In the genomic region with DNA sequence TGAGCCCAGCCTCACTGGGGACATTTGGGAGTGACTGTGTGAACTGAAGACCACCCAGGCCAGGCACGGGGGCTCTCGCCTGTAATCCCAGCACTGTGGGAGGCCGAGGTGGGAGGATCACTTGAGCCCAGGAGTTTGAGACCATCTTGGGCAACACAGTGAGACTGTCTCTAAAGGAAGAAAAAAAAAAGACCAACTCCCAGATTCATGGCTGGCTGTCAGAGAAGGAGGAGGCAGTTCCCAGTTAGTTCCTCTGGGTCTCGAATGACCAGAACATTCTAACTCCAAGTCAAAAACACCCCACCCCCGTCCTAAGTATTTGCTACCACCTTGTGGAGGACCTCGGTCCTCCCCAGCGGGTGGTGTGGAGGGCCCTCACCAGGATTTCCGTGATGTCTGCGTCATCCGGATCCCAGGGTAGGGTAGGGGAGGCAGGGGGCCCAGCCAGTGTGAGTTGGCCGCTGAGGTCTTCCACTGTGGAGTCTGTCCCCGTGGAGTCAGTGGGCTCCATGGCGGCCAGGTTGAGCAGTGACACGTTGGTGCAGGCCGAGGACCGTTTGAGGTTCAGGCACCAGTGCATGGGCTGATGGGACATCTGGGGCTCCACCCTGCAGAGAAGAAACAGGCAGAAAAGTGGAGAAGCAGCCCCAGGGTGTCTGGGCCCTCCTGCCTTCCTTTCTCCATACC, we compare ENCODE assay signal across 1 cellular context.
TF ChIP-seq lines count a peak whose summit lies in the region.

No MANE protein-coding gene starts in this region.

TF ChIP-seq in K562, 482 proteins besides CTCF, POLR2A, EP300 and RAD21 (continued from another document):
- TF ChIP-seq ZFP1 (CRISPR knock-in tag; IDR thresholded peaks at IDR 0.05) (no peak), NFIC (IDR thresholded peaks at IDR 0.05) (no peak), U2AF2 (optimal IDR thresholded peaks at IDR 0.05; ENCODE audit: low read depth, low read length) (no peak), MEF2A (IDR thresholded peaks at IDR 0.05; ENCODE audit: control insufficient read depth, low read depth, low read length) (no peak), SPI1 (IDR thresholded peaks at IDR 0.05; ENCODE audit: borderline replicate concordance, low read depth, low read length) (0 out of 2 replicates have a peak, but pooled peaks have one; percentile 21), ZNF253 (CRISPR knock-in tag; conservative IDR thresholded peaks at IDR 0.05) (no peak), HNRNPK (IDR thresholded peaks at IDR 0.05; ENCODE audit: low read depth, low read length, poor library complexity, severe bottlenecking) (no peak), CCAR2 (IDR thresholded peaks at IDR 0.05; ENCODE audit: low read depth, low read length) (no peak), POLR2G (IDR thresholded peaks at IDR 0.05; ENCODE audit: low read depth, low read length) (peak; percentile 83), ESRRB (CRISPR knock-in tag; IDR thresholded peaks at IDR 0.05; ENCODE audit: borderline replicate concordance) (no peak), ZNF699 (CRISPR knock-in tag; IDR thresholded peaks at IDR 0.05; ENCODE audit: insufficient replicate concordance) (no peak), RB1 (IDR thresholded peaks at IDR 0.05; ENCODE audit: low read depth) (peak; percentile 75; the same call in 1 of the 2 replicates), RHOXF2B (CRISPR knock-in tag; conservative IDR thresholded peaks at IDR 0.05) (no peak), SAP30 (IDR thresholded peaks at IDR 0.05; ENCODE audit: borderline replicate concordance, insufficient read depth, low read depth, low read length, poor library complexity, severe bottlenecking) (no peak), RBFOX2 (IDR thresholded peaks at IDR 0.05; ENCODE audit: low read depth, low read length) (peak; percentile 81), KDM4B (IDR thresholded peaks at IDR 0.05; ENCODE audit: borderline replicate concordance in 2 of 2, low read depth in 1 of 2) (no peak), SAFB2 (IDR thresholded peaks at IDR 0.05; ENCODE audit: borderline replicate concordance, low read depth, low read length, severe bottlenecking) (no peak), PRPF4 (IDR thresholded peaks at IDR 0.05; ENCODE audit: insufficient read depth, low read depth, low read length, poor library complexity, severe bottlenecking) (no peak), CHD4 (IDR thresholded peaks at IDR 0.05; ENCODE audit: insufficient read depth, insufficient replicate concordance, low read depth, low read length, poor library complexity, severe bottlenecking) (no peak), MAFF (IDR thresholded peaks at IDR 0.05; ENCODE audit: low read length) (no peak), RFX1 (IDR thresholded peaks at IDR 0.05) (no peak), NFXL1 (CRISPR knock-in tag; IDR thresholded peaks at IDR 0.05) (no peak), TCFL5 (CRISPR knock-in tag; conservative IDR thresholded peaks at IDR 0.05) (no peak), SIN3A (IDR thresholded peaks at IDR 0.05; ENCODE audit: borderline replicate concordance in 2 of 2, control insufficient read depth in 1 of 2, low read depth in 2 of 2, low read length in 2 of 2) (no peak), HSF4 (CRISPR knock-in tag; IDR thresholded peaks at IDR 0.05; ENCODE audit: borderline replicate concordance) (no peak), ZNF384 (IDR thresholded peaks at IDR 0.05; ENCODE audit: low read depth, low read length) (peak; percentile 58), CREBBP (IDR thresholded peaks at IDR 0.05; ENCODE audit: low read depth, low read length) (no peak), PHB (CRISPR knock-in tag; IDR thresholded peaks at IDR 0.05) (no peak), ZNF561 (CRISPR knock-in tag; conservative IDR thresholded peaks at IDR 0.05) (no peak), ZNF445 (CRISPR knock-in tag; IDR thresholded peaks at IDR 0.05; ENCODE audit: low read depth) (no peak), SRF (CRISPR knock-in tag; IDR thresholded peaks at IDR 0.05) (no peak; a peak in 1 of 4 replicates), ZNF146 (CRISPR knock-in tag; IDR thresholded peaks at IDR 0.05; ENCODE audit: unreplicated experiment) (no peak), SREBF2 (CRISPR knock-in tag; IDR thresholded peaks at IDR 0.05) (no peak), CTCFL (IDR thresholded peaks at IDR 0.05; ENCODE audit: borderline replicate concordance, insufficient read depth, low read depth, low read length, poor library complexity, severe bottlenecking) (peak; percentile 60), STAT5A (IDR thresholded peaks at IDR 0.05; ENCODE audit: borderline replicate concordance, low read length) (no peak), POU5F1 (IDR thresholded peaks at IDR 0.05; ENCODE audit: borderline replicate concordance, low read depth, low read length, partially characterized antibody) (no peak), FIP1L1 (IDR thresholded peaks at IDR 0.05; ENCODE audit: low read depth, low read length, poor library complexity, severe bottlenecking) (no peak), COPS2 (conservative IDR thresholded peaks at IDR 0.05) (no peak), GATAD2A (IDR thresholded peaks at IDR 0.05) (peak; percentile 49; the same call in 1 of the 2 replicates), THAP7 (CRISPR knock-in tag; IDR thresholded peaks at IDR 0.05) (no peak), ATF3 (IDR thresholded peaks at IDR 0.05) (peak; percentile 53; the same call in 1 of the 2 replicates), ATF3 (CRISPR knock-in tag; conservative IDR thresholded peaks at IDR 0.05) (no peak), TGIF2 (CRISPR knock-in tag; IDR thresholded peaks at IDR 0.05) (no peak), YY1 (IDR thresholded peaks at IDR 0.05; ENCODE audit: borderline replicate concordance in 1 of 3, control insufficient read depth in 1 of 3, extremely low read depth in 1 of 3, insufficient read depth in 3 of 3, insufficient read length in 1 of 3, insufficient replicate concordance in 2 of 3, low read depth in 1 of 3, low read length in 2 of 3) (peak in 1 of 3 experiments; percentile 57), CBFB (CRISPR knock-in tag; IDR thresholded peaks at IDR 0.05) (no peak), ZNF764 (CRISPR knock-in tag; IDR thresholded peaks at IDR 0.05; ENCODE audit: low read depth) (no peak), MEIS2 (IDR thresholded peaks at IDR 0.05; ENCODE audit: partially characterized antibody) (peak; percentile 21), KLF1 (tag; IDR thresholded peaks at IDR 0.05) (no peak)
- TF ChIP-seq, protein P1, sequence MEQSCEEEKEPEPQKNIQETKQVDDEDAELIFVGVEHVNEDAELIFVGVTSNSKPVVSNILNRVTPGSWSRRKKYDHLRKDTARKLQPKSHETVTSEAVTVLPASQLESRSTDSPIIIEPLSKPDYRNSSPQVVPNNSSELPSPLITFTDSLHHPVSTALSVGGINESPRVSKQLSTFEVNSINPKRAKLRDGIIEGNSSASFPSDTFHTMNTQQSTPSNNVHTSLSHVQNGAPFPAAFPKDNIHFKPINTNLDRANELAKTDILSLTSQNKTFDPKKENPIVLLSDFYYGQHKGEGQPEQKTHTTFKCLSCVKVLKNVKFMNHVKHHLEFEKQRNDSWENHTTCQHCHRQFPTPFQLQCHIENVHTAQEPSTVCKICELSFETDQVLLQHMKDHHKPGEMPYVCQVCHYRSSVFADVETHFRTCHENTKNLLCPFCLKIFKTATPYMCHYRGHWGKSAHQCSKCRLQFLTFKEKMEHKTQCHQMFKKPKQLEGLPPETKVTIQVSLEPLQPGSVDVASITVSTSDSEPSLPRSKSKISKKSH (CRISPR knock-in tag; IDR thresholded peaks at IDR 0.05), result no peak
- TF ChIP-seq, protein P2, sequence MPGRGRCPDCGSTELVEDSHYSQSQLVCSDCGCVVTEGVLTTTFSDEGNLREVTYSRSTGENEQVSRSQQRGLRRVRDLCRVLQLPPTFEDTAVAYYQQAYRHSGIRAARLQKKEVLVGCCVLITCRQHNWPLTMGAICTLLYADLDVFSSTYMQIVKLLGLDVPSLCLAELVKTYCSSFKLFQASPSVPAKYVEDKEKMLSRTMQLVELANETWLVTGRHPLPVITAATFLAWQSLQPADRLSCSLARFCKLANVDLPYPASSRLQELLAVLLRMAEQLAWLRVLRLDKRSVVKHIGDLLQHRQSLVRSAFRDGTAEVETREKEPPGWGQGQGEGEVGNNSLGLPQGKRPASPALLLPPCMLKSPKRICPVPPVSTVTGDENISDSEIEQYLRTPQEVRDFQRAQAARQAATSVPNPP (IDR thresholded peaks at IDR 0.05; ENCODE audit: borderline replicate concordance, insufficient read depth, insufficient read length), result no peak
- TF ChIP-seq, protein P3, sequence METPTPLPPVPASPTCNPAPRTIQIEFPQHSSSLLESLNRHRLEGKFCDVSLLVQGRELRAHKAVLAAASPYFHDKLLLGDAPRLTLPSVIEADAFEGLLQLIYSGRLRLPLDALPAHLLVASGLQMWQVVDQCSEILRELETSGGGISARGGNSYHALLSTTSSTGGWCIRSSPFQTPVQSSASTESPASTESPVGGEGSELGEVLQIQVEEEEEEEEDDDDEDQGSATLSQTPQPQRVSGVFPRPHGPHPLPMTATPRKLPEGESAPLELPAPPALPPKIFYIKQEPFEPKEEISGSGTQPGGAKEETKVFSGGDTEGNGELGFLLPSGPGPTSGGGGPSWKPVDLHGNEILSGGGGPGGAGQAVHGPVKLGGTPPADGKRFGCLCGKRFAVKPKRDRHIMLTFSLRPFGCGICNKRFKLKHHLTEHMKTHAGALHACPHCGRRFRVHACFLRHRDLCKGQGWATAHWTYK (CRISPR knock-in tag; IDR thresholded peaks at IDR 0.05), result no peak
- TF ChIP-seq, protein P4, sequence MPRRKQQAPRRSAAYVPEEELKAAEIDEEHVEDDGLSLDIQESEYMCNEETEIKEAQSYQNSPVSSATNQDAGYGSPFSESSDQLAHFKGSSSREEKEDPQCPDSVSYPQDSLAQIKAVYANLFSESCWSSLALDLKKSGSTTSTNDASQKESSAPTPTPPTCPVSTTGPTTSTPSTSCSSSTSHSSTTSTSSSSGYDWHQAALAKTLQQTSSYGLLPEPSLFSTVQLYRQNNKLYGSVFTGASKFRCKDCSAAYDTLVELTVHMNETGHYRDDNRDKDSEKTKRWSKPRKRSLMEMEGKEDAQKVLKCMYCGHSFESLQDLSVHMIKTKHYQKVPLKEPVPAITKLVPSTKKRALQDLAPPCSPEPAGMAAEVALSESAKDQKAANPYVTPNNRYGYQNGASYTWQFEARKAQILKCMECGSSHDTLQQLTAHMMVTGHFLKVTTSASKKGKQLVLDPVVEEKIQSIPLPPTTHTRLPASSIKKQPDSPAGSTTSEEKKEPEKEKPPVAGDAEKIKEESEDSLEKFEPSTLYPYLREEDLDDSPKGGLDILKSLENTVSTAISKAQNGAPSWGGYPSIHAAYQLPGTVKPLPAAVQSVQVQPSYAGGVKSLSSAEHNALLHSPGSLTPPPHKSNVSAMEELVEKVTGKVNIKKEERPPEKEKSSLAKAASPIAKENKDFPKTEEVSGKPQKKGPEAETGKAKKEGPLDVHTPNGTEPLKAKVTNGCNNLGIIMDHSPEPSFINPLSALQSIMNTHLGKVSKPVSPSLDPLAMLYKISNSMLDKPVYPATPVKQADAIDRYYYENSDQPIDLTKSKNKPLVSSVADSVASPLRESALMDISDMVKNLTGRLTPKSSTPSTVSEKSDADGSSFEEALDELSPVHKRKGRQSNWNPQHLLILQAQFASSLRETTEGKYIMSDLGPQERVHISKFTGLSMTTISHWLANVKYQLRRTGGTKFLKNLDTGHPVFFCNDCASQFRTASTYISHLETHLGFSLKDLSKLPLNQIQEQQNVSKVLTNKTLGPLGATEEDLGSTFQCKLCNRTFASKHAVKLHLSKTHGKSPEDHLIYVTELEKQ (CRISPR knock-in tag; IDR thresholded peaks at IDR 0.05), result no peak
